Comparison of ENCODE assay signal across 15 cellular contexts in the genomic region with DNA sequence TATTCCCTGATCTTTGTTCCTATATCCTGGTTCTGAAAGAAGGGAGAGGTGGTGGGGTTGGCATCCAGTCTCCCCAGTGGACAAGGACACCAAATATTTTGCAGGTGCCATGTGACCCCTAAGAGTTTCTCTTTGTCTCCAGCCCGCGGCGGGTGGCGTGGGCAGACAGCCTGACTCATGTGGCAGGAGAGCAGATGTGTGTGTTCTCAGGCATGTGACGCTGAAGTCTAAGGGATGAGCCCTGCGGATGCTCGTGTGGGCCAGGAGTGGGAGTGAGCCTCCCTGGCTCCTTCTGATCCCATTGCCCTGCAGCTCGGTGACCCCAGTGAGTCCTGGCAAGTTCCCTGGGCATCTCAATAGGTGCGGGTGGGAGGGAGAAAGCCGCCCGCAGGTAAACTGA.
DNase-seq lines count a peak whose midpoint lies in the region; ATAC-seq and TF ChIP-seq lines count a peak whose summit lies in the region.
"Had no signal": no experiment of that assay in that cellular context is flagged by ENCODE, and none has a peak within 500 bp of the region (broad histone marks: within the 10 kb centered on the region; RNA-seq: fewer than 3 reads in every experiment).

No MANE protein-coding gene starts in this region.

- no peaks in the 10 kb centered on the region for H3K27me3 Mint-ChIP-seq in brain
- H3K27me3 Mint-ChIP-seq: activated naive CD4-positive, alpha-beta T cell treated with anti-CD3 and anti-CD28 coated beads, Interleukin-2, amount 50 U/mL, for 24 hours had no signal

- H3K4me1 Mint-ChIP-seq in brain, result peaks cover 28% of the 10 kb centered on the region
- H3K4me1 Mint-ChIP-seq: activated naive CD4-positive, alpha-beta T cell treated with anti-CD3 and anti-CD28 coated beads, Interleukin-2, amount 50 U/mL, for 24 hours; neural crest cell had no signal

- no peak overlapping the region for H3K4me3 Mint-ChIP-seq in brain
- H3K4me3 Mint-ChIP-seq: activated CD8-positive, alpha-beta T cell treated with anti-CD3 and anti-CD28 coated beads for 36 hours; activated naive CD4-positive, alpha-beta T cell treated with anti-CD3 and anti-CD28 coated beads, Interleukin-2, amount 50 U/mL, for 24 hours; activated T-cell treated with anti-CD3 and anti-CD28 coated beads, Interleukin-2, amount 50 U/mL, for 72 hours; H9; neural crest cell; T-helper 2 cell treated with Interferon-gamma antibody and Interleukin-4, amounts not matched to agents 5 μg/mL and 100 μg/mL, for 36 hours had no signal

- DNase-seq in AG20443 (ENCODE audit: low spot score), result peak; percentile 74
- DNase-seq in GM04504 (ENCODE audit: low read depth), result peak; percentile 4
- DNase-seq in left kidney (ENCODE audit: low read depth, low spot score), result peak; percentile 60
- DNase-seq in amniotic stem cell (lab: John Stamatoyannopoulos, UW), result no peak
- no peak for DNase-seq in hippocampal formation (lab: John Stamatoyannopoulos, UW)
- DNase-seq: activated CD4-positive, CD25-positive, alpha-beta regulatory T cell had no signal

- H3K27ac Mint-ChIP-seq in brain, result peak overlapping the region; percentile 23 to 79 (median 67)
- H3K27ac Mint-ChIP-seq: activated CD8-positive, alpha-beta T cell treated with anti-CD3 and anti-CD28 coated beads for 36 hours; activated naive CD4-positive, alpha-beta T cell treated with anti-CD3 and anti-CD28 coated beads, Interleukin-2, amount 50 U/mL, for 24 hours; activated T-cell treated with anti-CD3 and anti-CD28 coated beads, Interleukin-2, amount 50 U/mL, for 72 hours; H9; T-helper 2 cell treated with Interferon-gamma antibody and Interleukin-4, amounts not matched to agents 5 μg/mL and 100 μg/mL, for 36 hours had no signal

- H3K36me3 Mint-ChIP-seq in brain, result no peaks in the 10 kb centered on the region
- H3K36me3 Mint-ChIP-seq: activated naive CD4-positive, alpha-beta T cell treated with anti-CD3 and anti-CD28 coated beads, Interleukin-2, amount 50 U/mL, for 24 hours had no signal

- H3K9me3 Mint-ChIP-seq in brain, result peaks cover 0 to 7% (median 3%) of the 10 kb centered on the region in 5 experiments
- H3K9me3 Mint-ChIP-seq: activated CD8-positive, alpha-beta T cell treated with anti-CD3 and anti-CD28 coated beads for 36 hours; activated naive CD4-positive, alpha-beta T cell treated with anti-CD3 and anti-CD28 coated beads, Interleukin-2, amount 50 U/mL, for 24 hours; activated T-cell treated with anti-CD3 and anti-CD28 coated beads, Interleukin-2, amount 50 U/mL, for 72 hours; H9; neural crest cell; T-helper 2 cell treated with Interferon-gamma antibody and Interleukin-4, amounts not matched to agents 5 μg/mL and 100 μg/mL, for 36 hours had no signal

- ATAC-seq in GM18868 (IDR thresholded peaks at IDR 0.05; ENCODE audit: unreplicated experiment) (no peak), GM19455 (IDR thresholded peaks at IDR 0.05; ENCODE audit: unreplicated experiment) (no peak)

- no peak for TF ChIP-seq CTCF in brain (conservative IDR thresholded peaks at IDR 0.05)

Comparison
In these comparisons a context has a peak if more than half of its experiments do, and no peak if none do; other contexts are left out.
1. DNase-seq: peak in AG20443 (single experiment), GM04504 (single experiment) and left kidney (single experiment); none in amniotic stem cell (single experiment) and hippocampal formation (0 of 2).